ENCODE assay signal across 8 cellular contexts in genomic region chr16:278863-279366, GRCh38. TPM values are rescaled to one million over a fixed set of nuclear protein-coding genes. Genes with fewer than 3 reads are reported as not detected.
DNase-seq lines count a peak whose midpoint lies in the region; ATAC-seq and TF ChIP-seq lines count a peak whose summit lies in the region.

No MANE protein-coding gene starts in this region.

- no peak overlapping the region for H2BK15ac ChIP-seq in H9 (ENCODE audit: low read depth, low read length)

- no peak overlapping the region for H3K27ac Mint-ChIP-seq in H9

- H4K5ac ChIP-seq in H9 (ENCODE audit: insufficient read length, low read depth, low read length) = no peak overlapping the region

- peaks cover 3% of the 10 kb centered on the region; the same call in 1 of the 2 replicates for H3K27me3 ChIP-seq in H9 (ENCODE audit: insufficient read depth, low read length)

- H3K4me1 ChIP-seq in H9 (ENCODE audit: insufficient read depth, low read length) = no peaks in the 10 kb centered on the region

- no peaks in the 10 kb centered on the region for H3K36me3 Mint-ChIP-seq in H9 (ENCODE audit: insufficient read depth in 1 of 3, low read depth in 3 of 3)

- H3K23ac ChIP-seq in H9 (ENCODE audit: insufficient read length, low read depth, low read length) = no peak overlapping the region

- no peak overlapping the region for H2AFZ ChIP-seq in H9 (ENCODE audit: low read length)

- H3K4me2 ChIP-seq in H9 (ENCODE audit: insufficient read depth, insufficient read length, low read length) = no peak overlapping the region

- no peak overlapping the region for H2AK5ac ChIP-seq in H9 (ENCODE audit: insufficient read length, low read length)

- no peak overlapping the region for H3K18ac ChIP-seq in H9 (ENCODE audit: insufficient read length, low read depth, low read length)

- no peak overlapping the region for H3K4ac ChIP-seq in H9 (ENCODE audit: low read depth, low read length)

- H4K8ac ChIP-seq in H9 (replicated peaks; ENCODE audit: insufficient read length, low read depth, low read length) = no peak overlapping the region

- H3K56ac ChIP-seq in H9 (ENCODE audit: insufficient read length, low read depth, low read length) = no peak overlapping the region

- no peaks in the 10 kb centered on the region for H3K9me3 Mint-ChIP-seq in H9

- H3T11ph ChIP-seq in H9 (ENCODE audit: low read length) = no peak overlapping the region

- H3K79me2 ChIP-seq in H9 (ENCODE audit: insufficient read depth, low read length) = no peaks in the 10 kb centered on the region

- no peak overlapping the region for H3K9ac ChIP-seq in H9 (ENCODE audit: extremely low read depth, insufficient read length, low read length)

- no peak overlapping the region for H2BK5ac ChIP-seq in H9 (ENCODE audit: insufficient read length, low read length)

- no peak overlapping the region for H4K91ac ChIP-seq in H9 (ENCODE audit: insufficient read length, low read depth, low read length)

- H2BK120ac ChIP-seq in H9 (ENCODE audit: low read depth, low read length, poor library complexity, severe bottlenecking) = no peak overlapping the region

- no peaks in the 10 kb centered on the region for H3K9me3 ChIP-seq in H9 (ENCODE audit: control insufficient read depth, low read depth, low read length)

- DNase-seq in NCI-H2227 (lab: John Stamatoyannopoulos, UW; ENCODE audit: unreplicated experiment) = peak; percentile 31
- DNase-seq in NCI-H2227 treated with DMSO at 0.1 percent for 48 hours (lab: John Stamatoyannopoulos, UW) = no peak
- DNase-seq in NCI-H1092 treated with DMSO at 0.1 percent for 48 hours (lab: John Stamatoyannopoulos, UW) = peak; percentile 45
- peak; percentile 13 to 29 for DNase-seq in activated CD4-positive, alpha-beta T cell treated with anti-CD3 and anti-CD28 coated beads, Interleukin-2, amount 50 U/mL, for 48 hours
- DNase-seq in islet precursor cell = peak; percentile 70
- no peak for DNase-seq in left lobe of liver (ENCODE audit: low spot score)
- DNase-seq in H9 = no peak

- WGBS in H9 (ENCODE audit: extremely low coverage, insufficient read length, low lambda C conversion rate) = no CpG with 5 or more reads among the region's 6 CpGs

- H3K79me1 ChIP-seq in H9 (ENCODE audit: insufficient read depth, low read depth, low read length, poor library complexity, severe bottlenecking) = no peaks in the 10 kb centered on the region

- H3K27me3 Mint-ChIP-seq in H9 (ENCODE audit: low read depth) = peaks cover 66% of the 10 kb centered on the region

- no peak overlapping the region for H3K14ac ChIP-seq in H9 (ENCODE audit: insufficient read depth, low read length)

- no peak overlapping the region for H2BK20ac ChIP-seq in H9 (ENCODE audit: low read depth, low read length, poor library complexity, severe bottlenecking)

- H3K4me3 Mint-ChIP-seq in H9 = no peak overlapping the region; a peak in 1 of 5 replicates

- H3K27ac ChIP-seq in H9 (ENCODE audit: insufficient read length, low read depth, low read length) = no peak overlapping the region

- H3K23me2 ChIP-seq in H9 (ENCODE audit: insufficient read length, low read depth, low read length, poor library complexity, severe bottlenecking) = peaks cover 8% of the 10 kb centered on the region

- no peak overlapping the region for H2BK12ac ChIP-seq in H9 (ENCODE audit: insufficient read length, low read depth, low read length)

- no peak for ATAC-seq in left lobe of liver
- no peak for ATAC-seq in HG03442 (IDR thresholded peaks at IDR 0.05; ENCODE audit: unreplicated experiment)

- no peaks in the 10 kb centered on the region for H4K20me1 ChIP-seq in H9 (ENCODE audit: control insufficient read depth, insufficient read depth, insufficient read length)

- no peak for TF ChIP-seq CTCF in H9 (conservative IDR thresholded peaks at IDR 0.05)

- H3K4me1 Mint-ChIP-seq in H9 = peaks cover 0 to 2% of the 10 kb centered on the region in 2 experiments; a peak in 1 of 4 replicates

RNA-seq across cellular contexts. Expression of gene ARHGDIG, which starts 1.5 kb away (rescaled TPM):
- total RNA-seq in left lobe of liver = 0.70 TPM
- 4.2 and 5.9 TPM in 2 replicates for total RNA-seq in H9 (2021)

RNA-seq across cellular contexts. Expression of gene RGS11, which starts 3.2 kb away (rescaled TPM):
- 0.70 TPM for total RNA-seq in left lobe of liver
- total RNA-seq in H9 (2021) = 2.9 and 3.4 TPM in 2 replicates

RNA-seq across cellular contexts. Expression of gene PDIA2, which starts 4.0 kb away (rescaled TPM):
- total RNA-seq in left lobe of liver = 0.23 TPM
- 1.1 and 1.4 TPM in 2 replicates for total RNA-seq in H9 (2021)

RNA-seq across cellular contexts. Expression of gene FAM234A, which starts 44.3 kb away (rescaled TPM):
- 35.8 TPM for total RNA-seq in left lobe of liver
- total RNA-seq in H9 (2021) = 94.9 and 98.8 TPM in 2 replicates

RNA-seq across cellular contexts. Expression of gene LUC7L, which starts 49.7 kb away (rescaled TPM):
- total RNA-seq in left lobe of liver = 29.9 TPM
- total RNA-seq in H9 (2021) = 128 and 137 TPM in 2 replicates

Comparison
In these comparisons a context has a peak if more than half of its experiments do, and no peak if none do; other contexts are left out.
1. DNase-seq: peak in NCI-H2227 (single experiment), NCI-H1092 treated with DMSO at 0.1 percent for 48 hours (single experiment), activated CD4-positive, alpha-beta T cell treated with anti-CD3 and anti-CD28 coated beads, Interleukin-2, amount 50 U/mL, for 48 hours (2 of 2) and islet precursor cell (single experiment); none in NCI-H2227 treated with DMSO at 0.1 percent for 48 hours (single experiment), left lobe of liver (single experiment) and H9 (single experiment).